ENCODE assay signal across 1 cellular context in the genomic region with DNA sequence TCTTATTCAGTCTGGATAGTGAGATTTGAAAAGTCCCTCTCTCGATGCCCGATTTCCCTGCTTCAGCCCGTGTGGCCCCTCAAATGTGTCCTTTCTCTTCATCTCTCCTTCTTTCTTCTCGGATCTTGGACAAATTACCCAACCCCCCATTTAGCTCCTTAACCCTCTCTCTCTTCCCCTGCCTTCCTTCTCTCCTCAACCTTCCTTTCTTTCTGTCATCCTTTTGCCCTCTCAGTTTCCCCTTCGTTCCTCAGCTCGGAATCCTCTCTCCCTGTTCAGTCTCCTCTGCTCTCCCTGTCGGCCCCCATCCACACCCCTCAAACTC.
TF ChIP-seq lines count a peak whose summit lies in the region.

No MANE protein-coding gene starts in this region.

TF ChIP-seq in K562, 482 proteins besides CTCF, POLR2A, EP300 and RAD21 (continues in another document):
- 0 out of 2 replicates have a peak, but pooled peaks have one; percentile 10 for TF ChIP-seq ZNF696 (CRISPR knock-in tag; conservative IDR thresholded peaks at IDR 0.05)
- peak; percentile 75 for TF ChIP-seq ARID2 (IDR thresholded peaks at IDR 0.05)
- no peak for TF ChIP-seq ATF1 (CRISPR knock-in tag; IDR thresholded peaks at IDR 0.05)
- no peak for TF ChIP-seq ATF1 (tag; IDR thresholded peaks at IDR 0.05)
- TF ChIP-seq, protein P1, sequence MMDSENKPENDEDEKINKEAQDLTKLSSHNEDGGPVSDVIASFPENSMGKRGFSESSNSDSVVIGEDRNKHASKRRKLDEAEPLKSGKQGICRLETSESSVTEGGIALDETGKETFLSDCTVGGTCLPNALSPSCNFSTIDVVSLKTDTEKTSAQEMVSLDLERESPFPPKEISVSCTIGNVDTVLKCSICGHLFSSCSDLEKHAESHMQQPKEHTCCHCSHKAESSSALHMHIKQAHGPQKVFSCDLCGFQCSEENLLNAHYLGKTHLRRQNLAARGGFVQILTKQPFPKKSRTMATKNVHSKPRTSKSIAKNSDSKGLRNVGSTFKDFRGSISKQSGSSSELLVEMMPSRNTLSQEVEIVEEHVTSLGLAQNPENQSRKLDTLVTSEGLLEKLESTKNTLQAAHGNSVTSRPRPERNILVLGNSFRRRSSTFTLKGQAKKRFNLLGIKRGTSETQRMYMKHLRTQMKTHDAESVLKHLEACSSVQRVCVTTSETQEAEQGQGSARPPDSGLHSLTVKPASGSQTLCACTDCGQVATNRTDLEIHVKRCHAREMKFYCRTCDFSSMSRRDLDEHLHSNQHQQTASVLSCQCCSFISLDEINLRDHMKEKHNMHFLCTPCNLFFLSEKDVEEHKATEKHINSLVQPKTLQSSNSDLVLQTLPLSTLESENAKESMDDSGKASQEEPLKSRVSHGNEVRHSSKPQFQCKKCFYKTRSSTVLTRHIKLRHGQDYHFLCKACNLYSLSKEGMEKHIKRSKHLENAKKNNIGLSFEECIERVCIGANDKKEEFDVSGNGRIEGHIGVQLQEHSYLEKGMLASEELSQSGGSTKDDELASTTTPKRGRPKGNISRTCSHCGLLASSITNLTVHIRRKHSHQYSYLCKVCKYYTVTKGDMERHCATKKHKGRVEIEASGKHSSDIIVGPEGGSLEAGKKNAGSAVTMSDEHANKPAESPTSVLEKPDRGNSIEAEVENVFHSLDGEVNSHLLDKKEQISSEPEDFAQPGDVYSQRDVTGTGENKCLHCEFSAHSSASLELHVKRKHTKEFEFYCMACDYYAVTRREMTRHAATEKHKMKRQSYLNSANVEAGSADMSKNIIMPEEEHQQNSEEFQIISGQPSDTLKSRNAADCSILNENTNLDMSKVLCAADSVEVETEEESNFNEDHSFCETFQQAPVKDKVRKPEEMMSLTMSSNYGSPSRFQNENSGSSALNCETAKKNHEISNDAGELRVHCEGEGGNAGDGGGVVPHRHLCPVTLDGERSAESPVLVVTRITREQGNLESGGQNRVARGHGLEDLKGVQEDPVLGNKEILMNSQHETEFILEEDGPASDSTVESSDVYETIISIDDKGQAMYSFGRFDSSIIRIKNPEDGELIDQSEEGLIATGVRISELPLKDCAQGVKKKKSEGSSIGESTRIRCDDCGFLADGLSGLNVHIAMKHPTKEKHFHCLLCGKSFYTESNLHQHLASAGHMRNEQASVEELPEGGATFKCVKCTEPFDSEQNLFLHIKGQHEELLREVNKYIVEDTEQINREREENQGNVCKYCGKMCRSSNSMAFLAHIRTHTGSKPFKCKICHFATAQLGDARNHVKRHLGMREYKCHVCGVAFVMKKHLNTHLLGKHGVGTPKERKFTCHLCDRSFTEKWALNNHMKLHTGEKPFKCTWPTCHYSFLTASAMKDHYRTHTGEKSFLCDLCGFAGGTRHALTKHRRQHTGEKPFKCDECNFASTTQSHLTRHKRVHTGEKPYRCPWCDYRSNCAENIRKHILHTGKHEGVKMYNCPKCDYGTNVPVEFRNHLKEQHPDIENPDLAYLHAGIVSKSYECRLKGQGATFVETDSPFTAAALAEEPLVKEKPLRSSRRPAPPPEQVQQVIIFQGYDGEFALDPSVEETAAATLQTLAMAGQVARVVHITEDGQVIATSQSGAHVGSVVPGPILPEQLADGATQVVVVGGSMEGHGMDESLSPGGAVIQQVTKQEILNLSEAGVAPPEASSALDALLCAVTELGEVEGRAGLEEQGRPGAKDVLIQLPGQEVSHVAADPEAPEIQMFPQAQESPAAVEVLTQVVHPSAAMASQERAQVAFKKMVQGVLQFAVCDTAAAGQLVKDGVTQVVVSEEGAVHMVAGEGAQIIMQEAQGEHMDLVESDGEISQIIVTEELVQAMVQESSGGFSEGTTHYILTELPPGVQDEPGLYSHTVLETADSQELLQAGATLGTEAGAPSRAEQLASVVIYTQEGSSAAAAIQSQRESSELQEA (IDR thresholded peaks at IDR 0.05; ENCODE audit: low read depth) = peak; percentile 62; the same call in 1 of the 2 replicates
- 0 out of 2 replicates have a peak, but pooled peaks have one; percentile 3 for TF ChIP-seq NFIC (IDR thresholded peaks at IDR 0.05)
- peak; percentile 20 for TF ChIP-seq PHF20 (IDR thresholded peaks at IDR 0.05; ENCODE audit: partially characterized antibody)
- no peak for TF ChIP-seq ZNF780A (CRISPR knock-in tag; IDR thresholded peaks at IDR 0.05)
- peak; percentile 78; the same call in 1 of the 2 replicates for TF ChIP-seq MIER1 (IDR thresholded peaks at IDR 0.05; ENCODE audit: low read depth)
- TF ChIP-seq, protein P2, sequence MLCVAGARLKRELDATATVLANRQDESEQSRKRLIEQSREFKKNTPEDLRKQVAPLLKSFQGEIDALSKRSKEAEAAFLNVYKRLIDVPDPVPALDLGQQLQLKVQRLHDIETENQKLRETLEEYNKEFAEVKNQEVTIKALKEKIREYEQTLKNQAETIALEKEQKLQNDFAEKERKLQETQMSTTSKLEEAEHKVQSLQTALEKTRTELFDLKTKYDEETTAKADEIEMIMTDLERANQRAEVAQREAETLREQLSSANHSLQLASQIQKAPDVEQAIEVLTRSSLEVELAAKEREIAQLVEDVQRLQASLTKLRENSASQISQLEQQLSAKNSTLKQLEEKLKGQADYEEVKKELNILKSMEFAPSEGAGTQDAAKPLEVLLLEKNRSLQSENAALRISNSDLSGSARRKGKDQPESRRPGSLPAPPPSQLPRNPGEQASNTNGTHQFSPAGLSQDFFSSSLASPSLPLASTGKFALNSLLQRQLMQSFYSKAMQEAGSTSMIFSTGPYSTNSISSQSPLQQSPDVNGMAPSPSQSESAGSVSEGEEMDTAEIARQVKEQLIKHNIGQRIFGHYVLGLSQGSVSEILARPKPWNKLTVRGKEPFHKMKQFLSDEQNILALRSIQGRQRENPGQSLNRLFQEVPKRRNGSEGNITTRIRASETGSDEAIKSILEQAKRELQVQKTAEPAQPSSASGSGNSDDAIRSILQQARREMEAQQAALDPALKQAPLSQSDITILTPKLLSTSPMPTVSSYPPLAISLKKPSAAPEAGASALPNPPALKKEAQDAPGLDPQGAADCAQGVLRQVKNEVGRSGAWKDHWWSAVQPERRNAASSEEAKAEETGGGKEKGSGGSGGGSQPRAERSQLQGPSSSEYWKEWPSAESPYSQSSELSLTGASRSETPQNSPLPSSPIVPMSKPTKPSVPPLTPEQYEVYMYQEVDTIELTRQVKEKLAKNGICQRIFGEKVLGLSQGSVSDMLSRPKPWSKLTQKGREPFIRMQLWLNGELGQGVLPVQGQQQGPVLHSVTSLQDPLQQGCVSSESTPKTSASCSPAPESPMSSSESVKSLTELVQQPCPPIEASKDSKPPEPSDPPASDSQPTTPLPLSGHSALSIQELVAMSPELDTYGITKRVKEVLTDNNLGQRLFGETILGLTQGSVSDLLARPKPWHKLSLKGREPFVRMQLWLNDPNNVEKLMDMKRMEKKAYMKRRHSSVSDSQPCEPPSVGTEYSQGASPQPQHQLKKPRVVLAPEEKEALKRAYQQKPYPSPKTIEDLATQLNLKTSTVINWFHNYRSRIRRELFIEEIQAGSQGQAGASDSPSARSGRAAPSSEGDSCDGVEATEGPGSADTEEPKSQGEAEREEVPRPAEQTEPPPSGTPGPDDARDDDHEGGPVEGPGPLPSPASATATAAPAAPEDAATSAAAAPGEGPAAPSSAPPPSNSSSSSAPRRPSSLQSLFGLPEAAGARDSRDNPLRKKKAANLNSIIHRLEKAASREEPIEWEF (CRISPR knock-in tag; IDR thresholded peaks at IDR 0.05) = 0 out of 2 replicates have a peak, but pooled peaks have one; percentile 26
- TF ChIP-seq PBX2 (CRISPR knock-in tag; IDR thresholded peaks at IDR 0.05; ENCODE audit: low read depth) = no peak
- TF ChIP-seq PBX2 (tag; conservative IDR thresholded peaks at IDR 0.05; ENCODE audit: low read depth) = no peak
- peak; percentile 88 for TF ChIP-seq ZNF512 (tag; IDR thresholded peaks at IDR 0.05)
- TF ChIP-seq ZBTB40 (IDR thresholded peaks at IDR 0.05) = peak; percentile 70; the same call in 1 of the 2 replicates
- TF ChIP-seq ZBTB40 (CRISPR knock-in tag; IDR thresholded peaks at IDR 0.05) = no peak
- no peak for TF ChIP-seq GTF2A2 (tag; IDR thresholded peaks at IDR 0.05)
- TF ChIP-seq SUPT5H (IDR thresholded peaks at IDR 0.05) = 0 out of 2 replicates have a peak, but pooled peaks have one; percentile 56
- TF ChIP-seq, protein P3, sequence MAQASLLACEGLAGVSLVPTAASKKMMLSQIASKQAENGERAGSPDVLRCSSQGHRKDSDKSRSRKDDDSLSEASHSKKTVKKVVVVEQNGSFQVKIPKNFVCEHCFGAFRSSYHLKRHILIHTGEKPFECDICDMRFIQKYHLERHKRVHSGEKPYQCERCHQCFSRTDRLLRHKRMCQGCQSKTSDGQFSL (CRISPR knock-in tag; IDR thresholded peaks at IDR 0.05) = no peak
- TF ChIP-seq, protein P3 (tag; IDR thresholded peaks at IDR 0.05) = no peak
- TF ChIP-seq DNMT1 (IDR thresholded peaks at IDR 0.05) = 0 out of 2 replicates have a peak, but pooled peaks have one; percentile 87
- peak; percentile 27 for TF ChIP-seq KDM5B (IDR thresholded peaks at IDR 0.05; ENCODE audit: insufficient replicate concordance, low read depth, low read length)
